In genomic region chr2:80028584-80028983, GRCh38 we compare ENCODE assay signal across 23 cellular contexts.
"Had no signal": no experiment of that assay in that cellular context is flagged by ENCODE, and none has a peak within 500 bp of the region (broad histone marks: within the 10 kb centered on the region; RNA-seq: fewer than 3 reads in every experiment).

No MANE protein-coding gene starts in this region.

- H3K9me3 ChIP-seq: adrenal gland, body of pancreas, spleen, tibial nerve had no signal

- H3K27ac ChIP-seq: adrenal gland, body of pancreas, spleen, tibial nerve, VCaP had no signal

- H3K27me3 ChIP-seq: adrenal gland, body of pancreas, spleen, tibial nerve had no signal

- H3K4me3 ChIP-seq: adrenal gland, body of pancreas, spleen, tibial nerve had no signal

- H3K36me3 Mint-ChIP-seq: activated naive CD8-positive, alpha-beta T cell treated with anti-CD3 and anti-CD28 coated beads for 36 hours; memory B cell had no signal

- H3K4me3 Mint-ChIP-seq: activated naive CD8-positive, alpha-beta T cell treated with anti-CD3 and anti-CD28 coated beads for 36 hours; activated T-cell treated with anti-CD3 and anti-CD28 coated beads, Interleukin-2, amount 50 U/mL, for 72 hours; endodermal cell; memory B cell; nephron had no signal

- H3K4me1 ChIP-seq: adrenal gland, body of pancreas, spleen, tibial nerve had no signal

- ATAC-seq: activated T-cell treated with anti-CD3 and anti-CD28 coated beads, Interleukin-2, amount 50 U/mL, for 72 hours; body of pancreas; esophagus mucosa; right cardiac atrium had no signal

- H3K27me3 Mint-ChIP-seq: memory B cell had no signal

- H3K27ac Mint-ChIP-seq: activated naive CD8-positive, alpha-beta T cell treated with anti-CD3 and anti-CD28 coated beads for 36 hours; activated T-cell treated with anti-CD3 and anti-CD28 coated beads, Interleukin-2, amount 50 U/mL, for 72 hours; endodermal cell; memory B cell; nephron had no signal

- DNase-seq: activated CD4-positive, alpha-beta T cell treated with anti-CD3 and anti-CD28 coated beads for 4 hours; activated CD4-positive, alpha-beta T cell treated with anti-CD3 and anti-CD28 coated beads, Interleukin-2, amount 50 U/mL, for 4 hours; activated naive CD4-positive, alpha-beta T cell; activated naive CD8-positive, alpha-beta T cell treated with anti-CD3 and anti-CD28 coated beads for 36 hours; activated T-cell treated with anti-CD3 and anti-CD28 coated beads for 4 hours; activated T-cell treated with anti-CD3 and anti-CD28 coated beads, Interleukin-2, amount 50 U/mL, for 72 hours; adrenal gland; aorta; body of pancreas; endodermal cell; foreskin fibroblast; head of caudate nucleus; hippocampal formation; posterior cingulate gyrus; right cardiac atrium; spleen; stimulated activated naive CD4-positive, alpha-beta T cell; T-helper 2 cell had no signal

- H3K36me3 ChIP-seq: adrenal gland, spleen, tibial nerve had no signal

- H3K4me1 Mint-ChIP-seq: activated naive CD8-positive, alpha-beta T cell treated with anti-CD3 and anti-CD28 coated beads for 36 hours; memory B cell; nephron had no signal

- H3K9me3 Mint-ChIP-seq: endodermal cell had no signal
